ENCODE assay signal across 8 cellular contexts in the genomic region with DNA sequence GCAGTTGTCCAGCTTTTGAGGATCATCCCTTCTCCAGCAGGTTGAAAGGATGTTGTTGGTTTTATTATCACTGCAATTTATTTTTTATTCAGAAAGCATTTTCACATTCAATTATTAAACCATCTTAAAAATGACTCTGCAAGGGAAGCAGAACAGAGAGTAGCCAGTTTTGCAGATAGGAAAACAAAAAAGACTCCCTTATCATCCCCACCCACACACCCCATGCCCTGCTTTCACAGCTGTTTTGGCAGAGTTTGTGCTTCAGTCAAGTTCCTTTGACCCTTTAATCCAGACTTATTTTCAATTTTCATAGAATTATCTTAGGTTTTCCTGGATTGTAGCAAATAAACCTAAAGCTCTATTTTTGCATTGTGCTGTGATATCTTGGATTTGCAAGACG. TPM values are rescaled to one million over a fixed set of nuclear protein-coding genes. Genes with fewer than 3 reads are reported as not detected.
"Had no signal": no experiment of that assay in that cellular context is flagged by ENCODE, and none has a peak within 500 bp of the region (broad histone marks: within the 10 kb centered on the region; RNA-seq: fewer than 3 reads in every experiment).

No MANE protein-coding gene starts in this region.

- FAIRE-seq: H1, H54, HTR-8/SVneo, K562 had no signal

- H3K4me2 ChIP-seq: GM23338 had no signal

- H2AFZ ChIP-seq: GM23338 had no signal

- DNase-seq: H9, HCEC 1CT, IMR-90 had no signal

- ATAC-seq: GM23338, K562 had no signal

- H3K4me3 ChIP-seq: GM23338, K562 had no signal

RNA-seq across cellular contexts. Expression of a gene that starts 44.4 kb away (rescaled TPM):
- total RNA-seq: GM23338, H1, H9, IMR-90 had no signal
- polyA plus RNA-seq: GM23338, H1, IMR-90 had no signal
